9 cellular contexts compared by ENCODE assay signal in genomic region chrX:107630031-107630689, GRCh38. TPM values are rescaled to one million over a fixed set of nuclear protein-coding genes. Genes with fewer than 3 reads are reported as not detected.
DNase-seq lines count a peak whose midpoint lies in the region; ATAC-seq and TF ChIP-seq lines count a peak whose summit lies in the region.
"Had no signal": no experiment of that assay in that cellular context is flagged by ENCODE, and none has a peak within 500 bp of the region (broad histone marks: within the 10 kb centered on the region; RNA-seq: fewer than 3 reads in every experiment).

No MANE protein-coding gene starts in this region.

- no peak overlapping the region for H3K27ac Mint-ChIP-seq in activated naive CD4-positive, alpha-beta T cell treated with anti-CD3 and anti-CD28 coated beads, Interleukin-2, amount 50 U/mL, for 24 hours
- no peak overlapping the region for H3K27ac Mint-ChIP-seq in stimulated activated naive CD8-positive, alpha-beta T cell treated with anti-CD3 and anti-CD28 coated beads, Interleukin-15, amount 100 ng/mL, for 72 hours

- H3K36me3 ChIP-seq in SJCRH30: no peaks in the 10 kb centered on the region
- H3K36me3 ChIP-seq: pancreas had no signal

- H3K4me3 Mint-ChIP-seq in activated naive CD4-positive, alpha-beta T cell treated with anti-CD3 and anti-CD28 coated beads, Interleukin-2, amount 50 U/mL, for 24 hours: peak overlapping the region; percentile 94
- peak overlapping the region; percentile 86 for H3K4me3 Mint-ChIP-seq in stimulated activated naive CD8-positive, alpha-beta T cell treated with anti-CD3 and anti-CD28 coated beads, Interleukin-15, amount 100 ng/mL, for 72 hours

- DNase-seq in activated naive CD4-positive, alpha-beta T cell (lab: John Stamatoyannopoulos, UW): no peak
- DNase-seq in SJCRH30 (no peak), fibroblast of villous mesenchyme (ENCODE audit: low read depth) (no peak), RPMI8226 (no peak), SHP77 treated with DMSO at 0.1 percent for 48 hours (lab: John Stamatoyannopoulos, UW) (no peak), DMS153 treated with DMSO at 0.1 percent for 48 hours (lab: John Stamatoyannopoulos, UW; ENCODE audit: unreplicated experiment) (no peak)
- no peak for DNase-seq in stimulated activated naive CD8-positive, alpha-beta T cell treated with anti-CD3 and anti-CD28 coated beads, Interleukin-15, amount 100 ng/mL, for 72 hours
- DNase-seq: pancreas had no signal

- H3K4me3 ChIP-seq in SJCRH30 (peak overlapping the region; percentile 91), fibroblast of villous mesenchyme (ENCODE audit: low read depth, low read length) (peak overlapping the region; percentile 79)

- no peaks in the 10 kb centered on the region for H3K27me3 ChIP-seq in SJCRH30
- H3K27me3 ChIP-seq: pancreas had no signal

- no peaks in the 10 kb centered on the region for H3K36me3 Mint-ChIP-seq in activated naive CD4-positive, alpha-beta T cell treated with anti-CD3 and anti-CD28 coated beads, Interleukin-2, amount 50 U/mL, for 24 hours

- peaks cover 32% of the 10 kb centered on the region for H3K4me1 Mint-ChIP-seq in activated naive CD4-positive, alpha-beta T cell treated with anti-CD3 and anti-CD28 coated beads, Interleukin-2, amount 50 U/mL, for 24 hours
- peaks cover 23% of the 10 kb centered on the region for H3K4me1 Mint-ChIP-seq in stimulated activated naive CD8-positive, alpha-beta T cell treated with anti-CD3 and anti-CD28 coated beads, Interleukin-15, amount 100 ng/mL, for 72 hours

- H3K4me1 ChIP-seq in SJCRH30: no peaks in the 10 kb centered on the region; the same call in 1 of the 2 replicates

- no peaks in the 10 kb centered on the region for H3K9me3 Mint-ChIP-seq in activated naive CD4-positive, alpha-beta T cell treated with anti-CD3 and anti-CD28 coated beads, Interleukin-2, amount 50 U/mL, for 24 hours
- no peaks in the 10 kb centered on the region for H3K9me3 Mint-ChIP-seq in stimulated activated naive CD8-positive, alpha-beta T cell treated with anti-CD3 and anti-CD28 coated beads, Interleukin-15, amount 100 ng/mL, for 72 hours

- no peak for TF ChIP-seq CTCF in fibroblast of villous mesenchyme (IDR thresholded peaks at IDR 0.05; ENCODE audit: insufficient read depth, low read depth, low read length)

- H3K27ac ChIP-seq in SJCRH30: no peak overlapping the region
- H3K27ac ChIP-seq: pancreas had no signal

- H3K9me3 ChIP-seq in SJCRH30 (replicated peaks): no peaks in the 10 kb centered on the region
- H3K9me3 ChIP-seq: pancreas had no signal

- no peak for ATAC-seq in stimulated activated naive CD8-positive, alpha-beta T cell treated with anti-CD3 and anti-CD28 coated beads, Interleukin-15, amount 100 ng/mL, for 72 hours

- no peaks in the 10 kb centered on the region for H3K27me3 Mint-ChIP-seq in activated naive CD4-positive, alpha-beta T cell treated with anti-CD3 and anti-CD28 coated beads, Interleukin-2, amount 50 U/mL, for 24 hours
- H3K27me3 Mint-ChIP-seq in stimulated activated naive CD8-positive, alpha-beta T cell treated with anti-CD3 and anti-CD28 coated beads, Interleukin-15, amount 100 ng/mL, for 72 hours: no peaks in the 10 kb centered on the region

RNA-seq across cellular contexts. Expression of gene PRPS1, which starts 1.9 kb away (rescaled TPM):
- 68.5 and 69.7 TPM in 2 replicates for total RNA-seq in SJCRH30 (2014; rRNA removed; shearing (Covaris generic))
- total RNA-seq in fibroblast of villous mesenchyme: 34.1 and 76.9 TPM in 2 replicates
